13 cellular contexts compared by ENCODE assay signal in the genomic region with DNA sequence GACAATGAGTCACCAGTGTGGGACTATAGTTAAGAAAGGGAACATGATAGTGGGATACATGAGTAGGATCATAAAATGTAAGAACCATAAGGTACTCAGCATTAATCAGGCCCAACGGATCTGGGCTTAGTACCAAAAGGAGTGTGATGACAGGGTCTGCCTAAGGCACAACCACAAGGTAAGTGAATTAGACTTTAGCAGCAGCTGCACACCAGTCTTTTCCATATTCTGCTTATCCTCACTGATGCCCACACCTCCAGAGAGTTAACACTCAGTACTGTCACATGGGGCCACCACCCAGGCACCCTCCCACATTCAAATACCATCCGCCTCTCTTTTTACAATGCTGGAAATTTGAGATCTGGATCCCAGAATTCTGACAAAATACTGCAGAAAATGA.
"Had no signal": no experiment of that assay in that cellular context is flagged by ENCODE, and none has a peak within 500 bp of the region (broad histone marks: within the 10 kb centered on the region; RNA-seq: fewer than 3 reads in every experiment).

No MANE protein-coding gene starts in this region.

- DNase-seq: activated CD4-positive, alpha-beta memory T cell treated with anti-CD3 and anti-CD28 coated beads, Interleukin-2, amount 10 ng/mL, durations not matched to agents 7 days and 5 days; activated CD4-positive, alpha-beta T cell treated with anti-CD3 and anti-CD28 coated beads for 4 hours; activated CD8-positive, alpha-beta memory T cell treated with anti-CD3 and anti-CD28 coated beads, Interleukin-2, amount 10 ng/mL, durations not matched to agents 7 days and 5 days; activated naive CD8-positive, alpha-beta T cell treated with anti-CD3 and anti-CD28 coated beads for 36 hours; effector memory CD8-positive, alpha-beta T cell; esophagus squamous epithelium; mucosa of descending colon; naive B cell; stimulated activated CD4-positive, alpha-beta T cell treated with anti-CD3 and anti-CD28 coated beads, Interleukin-2, amount 100 ng/mL, for 24 hours; stimulated activated naive CD8-positive, alpha-beta T cell treated with anti-CD3 and anti-CD28 coated beads, Interleukin-15, Interleukin-2, amounts not matched to agents 100 U/mL and 50 U/mL, for 24 hours; trophoblast cell had no signal

- H3K9me3 ChIP-seq: esophagus squamous epithelium, mucosa of descending colon, suprapubic skin had no signal

- ATAC-seq: activated CD8-positive, alpha-beta memory T cell treated with anti-CD3 and anti-CD28 coated beads, Interleukin-2, amount 10 ng/mL, durations not matched to agents 7 days and 5 days; effector memory CD8-positive, alpha-beta T cell; mucosa of descending colon; stimulated activated naive CD8-positive, alpha-beta T cell treated with anti-CD3 and anti-CD28 coated beads, Interleukin-15, Interleukin-2, amounts not matched to agents 100 U/mL and 50 U/mL, for 24 hours; WTC11 had no signal

- H3K27me3 ChIP-seq: esophagus squamous epithelium, suprapubic skin had no signal

- H3K36me3 ChIP-seq: esophagus squamous epithelium, suprapubic skin had no signal

- H3K27ac ChIP-seq: esophagus squamous epithelium, suprapubic skin had no signal

- H3K4me1 ChIP-seq: esophagus squamous epithelium, suprapubic skin had no signal

- H3K4me3 ChIP-seq: esophagus squamous epithelium, mucosa of descending colon, suprapubic skin had no signal
